Comparison of ENCODE assay signal across 8 cellular contexts in genomic region chr1:17661546-17662157, GRCh38.
DNase-seq lines count a peak whose midpoint lies in the region; ATAC-seq, FAIRE-seq and TF ChIP-seq lines count a peak whose summit lies in the region.

No MANE protein-coding gene starts in this region.

- no peak overlapping the region for H3K4me2 ChIP-seq in HepG2 (ENCODE audit: low read depth, low read length)

- H3K27ac ChIP-seq in HepG2 (ENCODE audit: extremely low read length, insufficient read depth, low read length): no peak overlapping the region

- H4K20me1 ChIP-seq in HepG2 (ENCODE audit: insufficient read depth, low read length): peaks cover 49% of the 10 kb centered on the region; the same call in 1 of the 2 replicates

- peak; percentile 76 for ATAC-seq in WTC11
- peak; percentile 43; the same call in 2 of the 3 replicates for ATAC-seq in HepG2
- no peak for ATAC-seq in HG03095 (IDR thresholded peaks at IDR 0.05; ENCODE audit: unreplicated experiment)

- POLR2A ChIA-PET in WTC11 (lab: Charles Lee): no interaction called here
- POLR2A ChIA-PET in HepG2 (lab: Yijun Ruan, JAX): no interaction called here

- WGBS in HepG2 (ENCODE audit: low lambda C conversion rate): 80% methylated on average over 14 of the region's 15 CpGs

- no peaks in the 10 kb centered on the region for H3K79me2 ChIP-seq in HepG2 (ENCODE audit: insufficient read depth, low read length)

- peak overlapping the region; percentile 74 for H3K27ac Mint-ChIP-seq in WTC11

- peak; percentile 47 for TF ChIP-seq RAD21 in HepG2 (CRISPR knock-in tag; IDR thresholded peaks at IDR 0.05)

- H3K27me3 Mint-ChIP-seq in WTC11 (ENCODE audit: low read depth): no peaks in the 10 kb centered on the region

- no peaks in the 10 kb centered on the region for H3K9me3 ChIP-seq in HepG2 (ENCODE audit: low read length)

- TF ChIP-seq CTCF in LNCaP clone FGC (IDR thresholded peaks at IDR 0.05; ENCODE audit: control insufficient read depth, extremely low read depth, insufficient read depth) (peak; percentile 66), WTC11 (IDR thresholded peaks at IDR 0.05) (peak; percentile 97), HepG2 (CRISPR knock-in tag; IDR thresholded peaks at IDR 0.05) (peak; percentile 81)

- peaks cover 11% of the 10 kb centered on the region for H3K4me1 Mint-ChIP-seq in WTC11

- H3K4me3 Mint-ChIP-seq in WTC11: no peak overlapping the region

- TF ChIP-seq POLR2A in HepG2 (IDR thresholded peaks at IDR 0.05; ENCODE audit: insufficient read depth in 1 of 2, low read depth in 2 of 2, low read length in 2 of 2): no peak

- peaks cover 48% of the 10 kb centered on the region for H3K36me3 Mint-ChIP-seq in WTC11

- H3K27me3 ChIP-seq in HepG2 (ENCODE audit: control insufficient read depth in 1 of 2, insufficient read depth in 2 of 2, low read length in 2 of 2): no peaks in the 10 kb centered on the region

- peaks cover 51 to 90% of the 10 kb centered on the region in 2 experiments for H3K36me3 ChIP-seq in HepG2 (replicated peaks in 1 of 2; ENCODE audit: control insufficient read depth in 1 of 2, insufficient read depth in 2 of 2, low read length in 2 of 2)

- H3K4me1 ChIP-seq in HepG2 (ENCODE audit: insufficient read depth, low read length): no peaks in the 10 kb centered on the region

- CTCF ChIA-PET in WTC11 (lab: Charles Lee): interaction anchor here (0.5 to 6.0 kb wide), 81 partner anchors 9 to 920 kb away, joined by 3 to 79 read pairs (median 5); no protein-coding TSS in a partner anchor
- CTCF ChIA-PET in HepG2 (lab: Yijun Ruan, JAX; ENCODE audit: low intra/inter-chr PET ratio, low total read pairs): no interaction called here

- no peak overlapping the region for H2AFZ ChIP-seq in HepG2 (ENCODE audit: low read length)

- H3K4me3 ChIP-seq in LNCaP clone FGC (ENCODE audit: low read depth, low read length) (no peak overlapping the region), HepG2 (replicated peaks in 1 of 3; ENCODE audit: insufficient read depth in 1 of 3, low read depth in 2 of 3, low read length in 3 of 3) (no peak overlapping the region)

- DNase-seq in NCI-H146 (lab: John Stamatoyannopoulos, UW) (peak; percentile 45), NCI-H146 treated with DMSO at 0.1 percent for 48 hours (lab: John Stamatoyannopoulos, UW; ENCODE audit: unreplicated experiment) (no peak), LNCaP clone FGC (ENCODE audit: low read depth) (no peak), WTC11 (ENCODE audit: low spot score) (peak; percentile 88), cerebellum (ENCODE audit: low spot score) (peak; percentile 83), HepG2 (ENCODE audit: low spot score) (peak; percentile 41)
- DNase-seq in stimulated activated CD4-positive, alpha-beta T cell treated with anti-CD3 and anti-CD28 coated beads, TNF-alpha, amount 100 ng/mL, for 4 hours (ENCODE audit: low read depth in 3 of 3): peak; percentile 7 to 28 (median 8)

- no peak overlapping the region for H3K9ac ChIP-seq in HepG2 (ENCODE audit: insufficient read depth, low read depth, low read length)

- H3K9me3 Mint-ChIP-seq in WTC11: peaks cover 8% of the 10 kb centered on the region; the same call in 1 of the 2 replicates

- FAIRE-seq in HepG2 (lab: Jason Lieb, UNC): peak; percentile 8

- no TSS peak for BruUV-seq in HepG2 (replicated peaks; lab: Mats Ljungman, UMichigan)

- TF ChIP-seq EP300 in HepG2 (IDR thresholded peaks at IDR 0.05; ENCODE audit: low read depth in 2 of 2, low read length in 2 of 2): no peak
- no peak for TF ChIP-seq EP300 in HepG2 (CRISPR knock-in tag; IDR thresholded peaks at IDR 0.05; ENCODE audit: borderline replicate concordance)

- in situ Hi-C loops in HepG2 (cut with HindIII; ENCODE audit: extremely low pct_ligation_motif_present, low pct_unique_long_range_greater_than_20kb): no loop called here

- intact Hi-C loops in HepG2 (cut with micrococcal nuclease; ENCODE audit: unreplicated experiment): loop anchor here (2.0 kb wide), 1 partner anchor 165 kb away; no protein-coding TSS in a partner anchor

TF ChIP-seq in WTC11, 78 proteins besides CTCF, POLR2A, EP300 and RAD21 (continues in another document):
- TF ChIP-seq NFYB (CRISPR knock-in tag; conservative IDR thresholded peaks at IDR 0.05; ENCODE audit: low read depth) (no peak), ATF2 (CRISPR knock-in tag; IDR thresholded peaks at IDR 0.05; ENCODE audit: borderline replicate concordance, low read depth) (no peak), AFF4 (CRISPR knock-in tag; IDR thresholded peaks at IDR 0.05; ENCODE audit: borderline replicate concordance) (no peak)

TF ChIP-seq in HepG2, 621 proteins besides CTCF, POLR2A, EP300 and RAD21 (continues in another document):
- peak; percentile 57; the same call in 1 of the 2 replicates for TF ChIP-seq PATZ1 (CRISPR knock-in tag; IDR thresholded peaks at IDR 0.05)
- no peak for TF ChIP-seq ZNF441 (CRISPR knock-in tag; IDR thresholded peaks at IDR 0.05; ENCODE audit: borderline replicate concordance)
- TF ChIP-seq XRCC5 (optimal IDR thresholded peaks at IDR 0.05; ENCODE audit: low read length): peak; percentile 32
- 0 out of 2 replicates have a peak, but pooled peaks have one; percentile 15 for TF ChIP-seq SMC3 (IDR thresholded peaks at IDR 0.05; ENCODE audit: low read length)
- TF ChIP-seq ZNF782 (CRISPR knock-in tag; IDR thresholded peaks at IDR 0.05; ENCODE audit: borderline replicate concordance): peak; percentile 43; the same call in 1 of the 2 replicates
- TF ChIP-seq MAF1 (CRISPR knock-in tag; IDR thresholded peaks at IDR 0.05; ENCODE audit: borderline replicate concordance): no peak
- TF ChIP-seq ZNF580 (CRISPR knock-in tag; IDR thresholded peaks at IDR 0.05; ENCODE audit: borderline replicate concordance, low read depth): no peak
- peak; percentile 20; the same call in 1 of the 2 replicates for TF ChIP-seq ZNF768 (CRISPR knock-in tag; IDR thresholded peaks at IDR 0.05)
- no peak for TF ChIP-seq RARA (CRISPR knock-in tag; IDR thresholded peaks at IDR 0.05)
- no peak for TF ChIP-seq ZNF121 (CRISPR knock-in tag; IDR thresholded peaks at IDR 0.05)
- no peak for TF ChIP-seq STAT5B (CRISPR knock-in tag; IDR thresholded peaks at IDR 0.05)
- no peak for TF ChIP-seq DMAP1 (CRISPR knock-in tag; IDR thresholded peaks at IDR 0.05)
- TF ChIP-seq ATF2 (CRISPR knock-in tag; IDR thresholded peaks at IDR 0.05): no peak

Comparison
In these comparisons a context has a peak if more than half of its experiments do, and no peak if none do; other contexts are left out.
1. DNase-seq: peak in NCI-H146 (single experiment), WTC11 (single experiment), cerebellum (single experiment), HepG2 (single experiment) and stimulated activated CD4-positive, alpha-beta T cell treated with anti-CD3 and anti-CD28 coated beads, TNF-alpha, amount 100 ng/mL, for 4 hours (3 of 3); none in NCI-H146 treated with DMSO at 0.1 percent for 48 hours (single experiment) and LNCaP clone FGC (single experiment).
2. Peak in every context shown above with its lines, with median percentiles within 50 percentile points of each other: CTCF ChIP-seq.